In genomic region chrX:22097295-22097694, GRCh38 we compare ENCODE assay signal across 1 cellular context.
TF ChIP-seq lines count a peak whose summit lies in the region.

No MANE protein-coding gene starts in this region.

TF ChIP-seq in HEK293, 187 proteins besides CTCF, POLR2A, EP300 and RAD21 (continued from another document):
- TF ChIP-seq PBX3 (CRISPR knock-in tag; IDR thresholded peaks at IDR 0.05) (no peak), ZNF302 (tag by site-specific recombination; IDR thresholded peaks at IDR 0.05; ENCODE audit: low read depth) (no peak), ZNF600 (tag by site-specific recombination; IDR thresholded peaks at IDR 0.05) (0 out of 2 replicates have a peak, but pooled peaks have one; percentile 33), MEIS1 (CRISPR knock-in tag; IDR thresholded peaks at IDR 0.05; ENCODE audit: borderline replicate concordance) (peak; percentile 91), ZNF624 (tag by site-specific recombination; IDR thresholded peaks at IDR 0.05) (no peak), ZNF394 (tag by site-specific recombination; IDR thresholded peaks at IDR 0.05; ENCODE audit: borderline replicate concordance) (no peak), KLF16 (tag by site-specific recombination; IDR thresholded peaks at IDR 0.05) (no peak), ZNF488 (tag by site-specific recombination; IDR thresholded peaks at IDR 0.05) (no peak), ZSCAN16 (tag by site-specific recombination; IDR thresholded peaks at IDR 0.05) (no peak), ZNF639 (tag by site-specific recombination; IDR thresholded peaks at IDR 0.05) (no peak), ZNF585B (tag by site-specific recombination; IDR thresholded peaks at IDR 0.05) (no peak), KLF9 (tag by site-specific recombination; IDR thresholded peaks at IDR 0.05; ENCODE audit: low read depth) (no peak), TSHZ1 (tag by site-specific recombination; IDR thresholded peaks at IDR 0.05; ENCODE audit: borderline replicate concordance) (no peak), ZBTB44 (tag by site-specific recombination; IDR thresholded peaks at IDR 0.05) (no peak), PRDM1 (tag by site-specific recombination; IDR thresholded peaks at IDR 0.05) (no peak)
